In genomic region chr1:152599934-152600333, GRCh38 we compare ENCODE assay signal across 4 cellular contexts.
"Had no signal": no experiment of that assay in that cellular context is flagged by ENCODE, and none has a peak within 500 bp of the region (broad histone marks: within the 10 kb centered on the region; RNA-seq: fewer than 3 reads in every experiment).

LCE3C (plus strand) TSS chr1:152600234; CDS start chr1:152600732, 498 bp downstream.

- DNase-seq: IMR-90, KBM-7, KG1 had no signal

- H3K4me3 ChIP-seq: K562 had no signal
